ENCODE assay signal across 22 cellular contexts in the genomic region with DNA sequence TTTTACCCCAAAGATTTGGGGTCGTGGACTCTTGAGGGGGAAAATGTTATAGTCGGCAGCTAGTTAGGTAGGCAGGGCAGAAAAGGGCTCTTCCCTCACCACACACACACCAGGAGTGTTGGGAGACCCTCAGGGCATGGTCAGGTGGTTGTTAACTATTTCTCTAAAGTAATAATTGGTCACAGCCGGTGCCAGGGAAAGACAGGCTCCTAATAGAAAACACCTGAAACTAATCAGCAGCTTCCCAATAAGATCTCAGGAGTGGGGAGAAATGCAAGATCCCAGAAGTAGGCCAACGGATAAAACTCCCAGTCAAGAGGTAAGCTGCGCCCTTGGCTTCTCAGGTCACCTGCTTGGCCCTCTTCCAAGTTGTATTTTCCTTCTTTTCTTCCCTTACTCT.
"Had no signal": no experiment of that assay in that cellular context is flagged by ENCODE, and none has a peak within 500 bp of the region (broad histone marks: within the 10 kb centered on the region; RNA-seq: fewer than 3 reads in every experiment).

No MANE protein-coding gene starts in this region.

- H3K36me3 ChIP-seq: left lung, lower lobe of right lung, neutrophil, right atrium auricular region, right lobe of liver, tibial nerve, uterus had no signal

- H3K4me2 ChIP-seq: smooth muscle cell had no signal

- H3K9me3 ChIP-seq: left lung, lower lobe of right lung, neutrophil, right atrium auricular region, right lobe of liver, tibial nerve, uterus had no signal

- H3K4me1 ChIP-seq: left lung, lower lobe of right lung, right atrium auricular region, right lobe of liver, uterus had no signal

- H3K4me3 ChIP-seq: left lung, lower lobe of right lung, right atrium auricular region, right lobe of liver, smooth muscle cell, tibial nerve, uterus had no signal

- DNase-seq: hippocampal formation; left colon; left lung; lower lobe of right lung; mammary epithelial cell; mesenchymal stem cell; naive thymus-derived CD8-positive, alpha-beta T cell; occipital lobe; right lobe of liver; stimulated activated CD4-positive, alpha-beta T cell treated with anti-CD3 and anti-CD28 coated beads, Interleukin-1b, Interleukin-23, amount 100 ng/mL, for 48 hours; stimulated activated CD4-positive, alpha-beta T cell treated with anti-CD3 and anti-CD28 coated beads, Interleukin-2, amount 100 ng/mL, for 48 hours; stimulated activated CD4-positive, alpha-beta T cell treated with anti-CD3 and anti-CD28 coated beads, Interleukin-4, amount 100 ng/mL, for 4 hours; stimulated activated CD8-positive, alpha-beta memory T cell treated with anti-CD3 and anti-CD28 coated beads, Interleukin-4, amount 100 ng/mL, for 48 hours; stimulated activated naive CD4-positive, alpha-beta T cell treated with Interleukin-2 at 50 U/mL for 16 hours; stimulated activated naive CD8-positive, alpha-beta T cell treated with anti-CD3 and anti-CD28 coated beads, Interleukin-15, amount 100 ng/mL, for 72 hours; substantia nigra; uterus had no signal

- H3K27me3 ChIP-seq: left lung, right atrium auricular region, right lobe of liver, tibial nerve, uterus had no signal

- H3K27ac ChIP-seq: left lung, lower lobe of right lung, neutrophil, right atrium auricular region, right lobe of liver, tibial nerve, uterus had no signal

- ATAC-seq: left colon; left lung; lower lobe of right lung; naive thymus-derived CD8-positive, alpha-beta T cell; right lobe of liver; stimulated activated memory B cell treated with anti-CD40 and anti-IgM and Interleukin-4, amounts not matched to agents 10 μg/mL and 1 μg/mL and 100 μg/mL, for 72 hours; stimulated activated naive CD8-positive, alpha-beta T cell treated with anti-CD3 and anti-CD28 coated beads, Interleukin-15, amount 100 ng/mL, for 72 hours had no signal
